8 cellular contexts compared by ENCODE assay signal in the genomic region with DNA sequence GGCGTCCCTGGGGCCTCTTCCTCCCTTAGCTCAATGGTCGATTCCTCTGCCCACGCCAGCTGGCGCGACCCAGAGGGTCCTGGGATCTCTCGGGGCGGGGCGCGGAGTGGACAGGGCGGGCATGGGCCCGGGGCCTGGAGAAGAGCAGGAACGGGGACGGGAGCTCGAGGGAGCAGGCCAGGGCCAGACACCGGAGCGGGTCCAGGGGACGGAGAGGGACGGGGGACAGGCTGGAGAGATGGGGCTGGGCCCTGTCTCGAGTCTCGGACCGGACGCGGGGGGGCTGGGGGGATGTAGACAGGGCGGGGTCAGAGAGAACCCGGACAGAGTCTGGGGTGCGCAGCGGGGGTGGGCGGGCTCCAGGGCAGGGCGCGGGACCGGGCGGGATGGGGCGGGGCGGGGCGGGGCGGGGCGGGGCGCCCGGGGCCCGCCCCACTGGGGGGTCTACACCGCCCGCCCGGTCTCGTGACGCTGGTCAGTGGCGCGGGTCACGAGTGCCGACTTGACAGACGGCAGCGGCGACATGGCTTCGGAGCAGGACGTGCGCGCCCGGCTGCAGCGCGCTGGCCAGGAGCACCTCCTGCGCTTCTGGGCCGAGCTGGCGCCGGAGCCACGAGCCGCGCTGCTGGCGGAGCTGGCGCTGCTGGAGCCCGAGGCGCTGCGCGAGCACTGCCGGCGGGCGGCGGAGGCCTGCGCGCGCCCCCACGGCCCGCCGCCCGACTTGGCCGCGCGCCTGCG. TPM values are rescaled to one million over a fixed set of nuclear protein-coding genes. Genes with fewer than 3 reads are reported as not detected.
DNase-seq lines count a peak whose midpoint lies in the region; ATAC-seq and TF ChIP-seq lines count a peak whose summit lies in the region.

A gene with protein sequence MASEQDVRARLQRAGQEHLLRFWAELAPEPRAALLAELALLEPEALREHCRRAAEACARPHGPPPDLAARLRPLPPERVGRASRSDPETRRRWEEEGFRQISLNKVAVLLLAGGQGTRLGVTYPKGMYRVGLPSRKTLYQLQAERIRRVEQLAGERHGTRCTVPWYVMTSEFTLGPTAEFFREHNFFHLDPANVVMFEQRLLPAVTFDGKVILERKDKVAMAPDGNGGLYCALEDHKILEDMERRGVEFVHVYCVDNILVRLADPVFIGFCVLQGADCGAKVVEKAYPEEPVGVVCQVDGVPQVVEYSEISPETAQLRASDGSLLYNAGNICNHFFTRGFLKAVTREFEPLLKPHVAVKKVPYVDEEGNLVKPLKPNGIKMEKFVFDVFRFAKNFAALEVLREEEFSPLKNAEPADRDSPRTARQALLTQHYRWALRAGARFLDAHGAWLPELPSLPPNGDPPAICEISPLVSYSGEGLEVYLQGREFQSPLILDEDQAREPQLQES (plus strand): TSS at position 508 of the 738 bp plus-strand sequence. CDS start 16 bp downstream, at position 524.

- H3K36me3 ChIP-seq in esophagus muscularis mucosa, result peaks cover under 1 to 37% (median 35%) of the 10 kb centered on the region in 4 donors
- H3K36me3 ChIP-seq in mucosa of rectum (ENCODE audit: control insufficient read depth in 2 of 2, insufficient read depth in 2 of 2, low read length in 2 of 2), result peaks cover 0 to 20% of the 10 kb centered on the region in 2 donors

- H3K4me1 ChIP-seq in esophagus muscularis mucosa (peaks cover 10 to 34% (median 29%) of the 10 kb centered on the region in 4 donors), mucosa of rectum (ENCODE audit: control insufficient read depth in 2 of 2, insufficient read depth in 2 of 2, low read length in 2 of 2) (peaks cover 20 to 28% of the 10 kb centered on the region in 2 donors)

- intact Hi-C loops in esophagus muscularis mucosa (cut with DNase I), result no loop called here

- H3K27ac ChIP-seq in esophagus muscularis mucosa (replicated peaks in 1 of 4), result peak within 1 kb of the TSS; percentile 50 to 74 (median 63)
- peak within 1 kb of the TSS; percentile 52 for H3K27ac ChIP-seq in mucosa of rectum (ENCODE audit: low read depth in 2 of 2, low read length in 2 of 2)

- H3K27me3 ChIP-seq in esophagus muscularis mucosa (peaks cover 0 to 15% (median 0%) of the 10 kb centered on the region in 4 donors), mucosa of rectum (ENCODE audit: control insufficient read depth in 2 of 2, insufficient read depth in 2 of 2, low read length in 2 of 2) (no peaks in the 10 kb centered on the region)

- ATAC-seq in GM18873 (IDR thresholded peaks at IDR 0.05; ENCODE audit: low FRiP score, unreplicated experiment), result no peak

- H3K4me3 ChIP-seq in esophagus muscularis mucosa (peak within 1 kb of the TSS; percentile 60 to 71 (median 64)), mucosa of rectum (ENCODE audit: low read length in 2 of 2) (peak within 1 kb of the TSS; percentile 65 to 67)

- DNase-seq in EL (peak; percentile 66), H4 (ENCODE audit: low spot score) (peak; percentile 45), NCI-H2171 treated with DMSO at 0.1 percent for 48 hours (lab: John Stamatoyannopoulos, UW) (peak; percentile 19), esophagus muscularis mucosa (ENCODE audit: extremely low spot score) (peak; percentile 94), superior temporal gyrus (ENCODE audit: extremely low spot score) (peak; percentile 74)
- peak; percentile 66 for DNase-seq in activated T-cell treated with anti-CD3 and anti-CD28 coated beads, Interleukin-2, amount 50 U/mL, for 1 hour

- 0% methylated on average over 20 of the region's 87 CpGs for WGBS in esophagus muscularis mucosa

- TF ChIP-seq CTCF in esophagus muscularis mucosa (IDR thresholded peaks at IDR 0.05), result no peak

- no peak for TF ChIP-seq EP300 in esophagus muscularis mucosa (IDR thresholded peaks at IDR 0.05)

- H3K9me3 ChIP-seq in esophagus muscularis mucosa (no peaks in the 10 kb centered on the region), mucosa of rectum (ENCODE audit: control insufficient read depth in 2 of 2, low read length in 2 of 2) (no peaks in the 10 kb centered on the region)

- peak within 1 kb of the TSS; percentile 52 to 63 for H3K9ac ChIP-seq in mucosa of rectum (ENCODE audit: low read depth in 1 of 2, low read length in 2 of 2)

- no peak for TF ChIP-seq POLR2A in esophagus muscularis mucosa (IDR thresholded peaks at IDR 0.05; ENCODE audit: low read depth)

RNA-seq across cellular contexts. Expression of the gene that starts here (rescaled TPM):
- 6.6 and 7.4 TPM in 2 replicates for total RNA-seq in H4 (2014; rRNA removed; shearing (Covaris generic))
- total RNA-seq in esophagus muscularis mucosa, result 1 to 10 TPM; 3.6 to 5.8 (median 5.0) TPM

Comparison
In these comparisons a context has a peak if more than half of its experiments do, and no peak if none do; other contexts are left out.
1. DNase-seq: peak in every context shown above with its lines; median percentile 94 in esophagus muscularis mucosa; 74 in superior temporal gyrus; 66 in EL; 66 in activated T-cell treated with anti-CD3 and anti-CD28 coated beads, Interleukin-2, amount 50 U/mL, for 1 hour; 45 in H4; 19 in NCI-H2171 treated with DMSO at 0.1 percent for 48 hours.